ENCODE assay signal across 17 cellular contexts in genomic region chr4:185898413-185898812, GRCh38.
DNase-seq lines count a peak whose midpoint lies in the region; ATAC-seq and TF ChIP-seq lines count a peak whose summit lies in the region.
"Had no signal": no experiment of that assay in that cellular context is flagged by ENCODE, and none has a peak within 500 bp of the region (broad histone marks: within the 10 kb centered on the region; RNA-seq: fewer than 3 reads in every experiment).

No MANE protein-coding gene starts in this region.

- no peak overlapping the region for H3K27ac ChIP-seq in GM23338 (ENCODE audit: low read depth)
- peak overlapping the region; percentile 36 for H3K27ac ChIP-seq in OCI-LY1 (ENCODE audit: low read depth, low read length, poor library complexity, severe bottlenecking)
- no peak overlapping the region for H3K27ac ChIP-seq in dorsolateral prefrontal cortex
- H3K27ac ChIP-seq: BLaER1, HL-60, KMS-11 had no signal

- H3K9me3 ChIP-seq in OCI-LY1 (ENCODE audit: low read length): no peaks in the 10 kb centered on the region
- H3K9me3 ChIP-seq: BLaER1 had no signal

- H3K4me1 ChIP-seq in GM23338 (ENCODE audit: insufficient read depth): no peaks in the 10 kb centered on the region
- peaks cover 41% of the 10 kb centered on the region for H3K4me1 ChIP-seq in OCI-LY1 (ENCODE audit: insufficient read depth, low read length, severe bottlenecking)

- DNase-seq in GM12865 (ENCODE audit: low read depth) (peak; percentile 34), GM23338 (ENCODE audit: low spot score) (no peak), endothelial cell (ENCODE audit: low spot score) (no peak), dorsolateral prefrontal cortex (no peak), NCI-H187 (lab: John Stamatoyannopoulos, UW) (no peak)
- DNase-seq: 8988T; CD4-positive, alpha-beta memory T cell; DMS79 treated with DMSO at 0.1 percent for 48 hours; GF-D8; H9 had no signal

- H2AFZ ChIP-seq in GM23338 (peak overlapping the region; percentile 57; the same call in 1 of the 2 replicates), OCI-LY1 (ENCODE audit: low read length) (no peak overlapping the region)

- H3K27me3 Mint-ChIP-seq in GM23338 (ENCODE audit: insufficient read depth, low read depth, poor library complexity): peaks cover 11% of the 10 kb centered on the region
- H3K27me3 Mint-ChIP-seq in endothelial cell (ENCODE audit: unreplicated experiment): no peaks in the 10 kb centered on the region
- H3K27me3 Mint-ChIP-seq: CD4-positive, alpha-beta memory T cell had no signal

- 0 out of 2 replicates have a peak, but pooled peaks cover 2% of the 10 kb centered on the region for H3K9me2 ChIP-seq in GM23338 (ENCODE audit: insufficient read depth)
- no peaks in the 10 kb centered on the region for H3K9me2 ChIP-seq in OCI-LY1 (ENCODE audit: low read depth, low read length)

- ATAC-seq in GM23338: no peak
- no peak for ATAC-seq in HG02571 (IDR thresholded peaks at IDR 0.05; ENCODE audit: unreplicated experiment)
- no peak for ATAC-seq in GM19035 (IDR thresholded peaks at IDR 0.05; ENCODE audit: unreplicated experiment)

- H3K79me2 ChIP-seq in GM23338 (replicated peaks; ENCODE audit: insufficient read depth): no peaks in the 10 kb centered on the region
- no peaks in the 10 kb centered on the region for H3K79me2 ChIP-seq in OCI-LY1 (ENCODE audit: insufficient read depth, low read length)

- no peak overlapping the region for H3K4me3 ChIP-seq in GM12865 (ENCODE audit: low read depth, low read length)
- no peak overlapping the region for H3K4me3 ChIP-seq in GM23338
- H3K4me3 ChIP-seq in OCI-LY1 (ENCODE audit: low read depth, low read length, poor library complexity, severe bottlenecking): no peak overlapping the region
- no peak overlapping the region for H3K4me3 ChIP-seq in dorsolateral prefrontal cortex
- H3K4me3 ChIP-seq: BLaER1 had no signal

- H3K36me3 ChIP-seq in GM23338 (ENCODE audit: insufficient read depth) (no peaks in the 10 kb centered on the region), OCI-LY1 (ENCODE audit: insufficient read depth, low read length) (no peaks in the 10 kb centered on the region)
- H3K36me3 ChIP-seq: BLaER1 had no signal

- H3K36me3 Mint-ChIP-seq in GM23338 (ENCODE audit: low read depth) (peaks cover 10% of the 10 kb centered on the region), endothelial cell (ENCODE audit: low read depth, unreplicated experiment) (no peaks in the 10 kb centered on the region)
- H3K36me3 Mint-ChIP-seq: CD14-positive monocyte; CD4-positive, alpha-beta memory T cell had no signal

- H3K9ac ChIP-seq in OCI-LY1 (ENCODE audit: low read length): no peak overlapping the region
- H3K9ac ChIP-seq: BLaER1, KMS-11 had no signal

- peaks cover 12% of the 10 kb centered on the region; the same call in 1 of the 3 replicates for H3K9me3 Mint-ChIP-seq in GM23338
- no peaks in the 10 kb centered on the region for H3K9me3 Mint-ChIP-seq in endothelial cell (ENCODE audit: unreplicated experiment)

- peaks cover 5% of the 10 kb centered on the region for H3K4me1 Mint-ChIP-seq in GM23338
- no peaks in the 10 kb centered on the region for H3K4me1 Mint-ChIP-seq in endothelial cell (ENCODE audit: unreplicated experiment)
- H3K4me1 Mint-ChIP-seq: CD4-positive, alpha-beta memory T cell had no signal

- H3K4me2 ChIP-seq in GM23338 (no peak overlapping the region), OCI-LY1 (ENCODE audit: low read length) (peak overlapping the region; percentile 36; the same call in 1 of the 2 replicates)
- H3K4me2 ChIP-seq: BLaER1, KMS-11 had no signal

- H4K20me1 ChIP-seq in GM23338 (replicated peaks; ENCODE audit: insufficient read depth) (no peaks in the 10 kb centered on the region), OCI-LY1 (ENCODE audit: insufficient read depth, low read length) (no peaks in the 10 kb centered on the region)

- intact Hi-C loops in dorsolateral prefrontal cortex (cut with DNase I): no loop called here

- H3F3A ChIP-seq in GM23338 (replicated peaks; ENCODE audit: low read depth) (no peaks in the 10 kb centered on the region), OCI-LY1 (ENCODE audit: insufficient read depth, low read length) (no peaks in the 10 kb centered on the region)

- H3K27me3 ChIP-seq in GM23338 (ENCODE audit: insufficient read depth): no peaks in the 10 kb centered on the region
- no peaks in the 10 kb centered on the region for H3K27me3 ChIP-seq in OCI-LY1 (ENCODE audit: insufficient read depth, low read length)
- peaks cover 0 to 3% (median 0%) of the 10 kb centered on the region in 45 donors for H3K27me3 ChIP-seq in dorsolateral prefrontal cortex
- H3K27me3 ChIP-seq: BLaER1 had no signal

- H3K4me3 Mint-ChIP-seq in GM23338: no peak overlapping the region
- H3K4me3 Mint-ChIP-seq in endothelial cell (ENCODE audit: unreplicated experiment): no peak overlapping the region
- H3K4me3 Mint-ChIP-seq: CD14-positive monocyte; CD4-positive, alpha-beta memory T cell; H9 had no signal

- TF ChIP-seq CTCF in GM12865 (IDR thresholded peaks at IDR 0.05; ENCODE audit: insufficient read depth, low read depth, low read length, missing control alignments) (no peak), GM23338 (conservative IDR thresholded peaks at IDR 0.05; ENCODE audit: low read depth in 2 of 2) (no peak), OCI-LY1 (IDR thresholded peaks at IDR 0.05; ENCODE audit: low read length) (no peak), endothelial cell (IDR thresholded peaks at IDR 0.05; ENCODE audit: unreplicated experiment) (peak; percentile 15), dorsolateral prefrontal cortex (IDR thresholded peaks at IDR 0.05 in 54 of 56, conservative IDR thresholded peaks at IDR 0.05 in 2 of 56; ENCODE audit: low read depth in 1 of 56, partially characterized antibody in 56 of 56) (no peak)

- no peak overlapping the region for H3K27ac Mint-ChIP-seq in GM23338
- H3K27ac Mint-ChIP-seq in endothelial cell (ENCODE audit: unreplicated experiment): no peak overlapping the region
- H3K27ac Mint-ChIP-seq: CD14-positive monocyte; CD4-positive, alpha-beta memory T cell; H9 had no signal

TF ChIP-seq in GM23338, 12 proteins besides CTCF, POLR2A, EP300 and RAD21:
- TF ChIP-seq POLR2AphosphoS5 (IDR thresholded peaks at IDR 0.05; ENCODE audit: low read depth) (no peak), ETS1 (IDR thresholded peaks at IDR 0.05) (no peak), NANOG (IDR thresholded peaks at IDR 0.05; ENCODE audit: borderline replicate concordance) (no peak), ZNF331 (CRISPR knock-in tag; IDR thresholded peaks at IDR 0.05; ENCODE audit: low read depth) (no peak), REST (IDR thresholded peaks at IDR 0.05; ENCODE audit: unreplicated experiment) (no peak), CREB1 (CRISPR knock-in tag; IDR thresholded peaks at IDR 0.05; ENCODE audit: low read depth) (no peak), ZNF114 (CRISPR knock-in tag; IDR thresholded peaks at IDR 0.05) (no peak), JUNB (IDR thresholded peaks at IDR 0.05; ENCODE audit: unreplicated experiment) (no peak), STAT1 (IDR thresholded peaks at IDR 0.05; ENCODE audit: unreplicated experiment) (no peak), EZH2 (IDR thresholded peaks at IDR 0.05; ENCODE audit: low read depth, unreplicated experiment) (no peak), EZH2phosphoT487 (IDR thresholded peaks at IDR 0.05; ENCODE audit: unreplicated experiment) (no peak)
